Comparison of ENCODE assay signal across 29 cellular contexts in the genomic region with DNA sequence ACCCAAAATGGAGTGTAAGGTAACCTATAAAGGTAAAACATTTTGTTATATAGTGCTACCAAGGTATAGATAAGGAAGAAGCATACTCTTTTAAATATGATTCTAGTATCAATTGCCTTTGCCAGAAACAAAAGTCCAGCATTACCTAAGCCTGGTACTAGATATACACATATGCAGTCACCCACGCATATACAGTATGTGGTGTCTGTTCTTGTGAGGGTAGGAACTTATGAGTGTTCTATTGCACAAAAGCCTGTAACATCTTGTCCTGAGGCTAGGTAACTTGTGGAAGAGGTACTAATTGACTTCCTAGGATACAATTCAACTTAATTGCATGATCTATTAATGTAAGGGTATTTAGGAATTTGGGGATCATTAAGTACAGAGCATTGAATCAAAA. TPM values are rescaled to one million over a fixed set of nuclear protein-coding genes. Genes with fewer than 3 reads are reported as not detected.
"Had no signal": no experiment of that assay in that cellular context is flagged by ENCODE, and none has a peak within 500 bp of the region (broad histone marks: within the 10 kb centered on the region; RNA-seq: fewer than 3 reads in every experiment).

No MANE protein-coding gene starts in this region.

- H3K9me3 ChIP-seq: MG63 had no signal

- FAIRE-seq: astrocyte had no signal

- H3K4me3 ChIP-seq: MG63 had no signal

- DNase-seq: activated CD4-positive, alpha-beta T cell treated with anti-CD3 and anti-CD28 coated beads for 48 hours; activated CD4-positive, alpha-beta T cell treated with anti-CD3 and anti-CD28 coated beads, Interleukin-2, amount 50 U/mL, for 4 hours; activated CD4-positive, CD25-positive, alpha-beta regulatory T cell treated with anti-CD3 and anti-CD28 coated beads, Interleukin-2, amount 50 U/mL, for 72 hours; activated CD8-positive, alpha-beta memory T cell treated with anti-CD3 and anti-CD28 coated beads, Interleukin-2, amount 50 U/mL, for 48 hours; activated CD8-positive, alpha-beta T cell treated with anti-CD3 and anti-CD28 coated beads, Interleukin-2, amount 10 ng/mL, durations not matched to agents 7 days and 5 days; activated naive CD8-positive, alpha-beta T cell treated with anti-CD3 and anti-CD28 coated beads, Interleukin-2, amount 50 U/mL, for 24 hours; activated T-cell treated with anti-CD3 and anti-CD28 coated beads, Interleukin-2, amount 50 U/mL, for 1 hour; amygdala; cerebellar nuclear complex; KG1; MG63; MV-4-11; NCI-H1092 treated with DMSO at 0.1 percent for 48 hours; NCI-H1417 treated with DMSO at 0.1 percent for 48 hours; NCI-H1694; NCI-H2029; NCI-H2107; NCI-H2171 treated with DMSO at 0.1 percent for 48 hours; NCI-H226; NCI-H526 treated with DMSO at 0.1 percent for 48 hours; NCI-H82; OCI-M1; SIG-M5; T-helper 17 cell; T-helper 9 cell had no signal

- ATAC-seq: activated CD8-positive, alpha-beta T cell treated with anti-CD3 and anti-CD28 coated beads, Interleukin-2, amount 10 ng/mL, durations not matched to agents 7 days and 5 days; activated naive CD4-positive, alpha-beta T cell treated with anti-CD3 and anti-CD28 coated beads, Interleukin-2, amount 50 U/mL, for 72 hours; activated naive CD8-positive, alpha-beta T cell treated with anti-CD3 and anti-CD28 coated beads, Interleukin-2, amount 50 U/mL, for 24 hours; T-helper 17 cell; WTC11 had no signal

- H3K27me3 ChIP-seq: MG63 had no signal

RNA-seq across cellular contexts. Expression of gene IFNE, which starts 31.3 kb away (rescaled TPM):
- total RNA-seq: activated CD8-positive, alpha-beta T cell treated with anti-CD3 and anti-CD28 coated beads, Interleukin-2, amount 10 ng/mL, durations not matched to agents 7 days and 5 days; activated naive CD4-positive, alpha-beta T cell treated with anti-CD3 and anti-CD28 coated beads, Interleukin-2, amount 50 U/mL, for 72 hours; cardiac septum; T-helper 17 cell had no signal
